In the genomic region with DNA sequence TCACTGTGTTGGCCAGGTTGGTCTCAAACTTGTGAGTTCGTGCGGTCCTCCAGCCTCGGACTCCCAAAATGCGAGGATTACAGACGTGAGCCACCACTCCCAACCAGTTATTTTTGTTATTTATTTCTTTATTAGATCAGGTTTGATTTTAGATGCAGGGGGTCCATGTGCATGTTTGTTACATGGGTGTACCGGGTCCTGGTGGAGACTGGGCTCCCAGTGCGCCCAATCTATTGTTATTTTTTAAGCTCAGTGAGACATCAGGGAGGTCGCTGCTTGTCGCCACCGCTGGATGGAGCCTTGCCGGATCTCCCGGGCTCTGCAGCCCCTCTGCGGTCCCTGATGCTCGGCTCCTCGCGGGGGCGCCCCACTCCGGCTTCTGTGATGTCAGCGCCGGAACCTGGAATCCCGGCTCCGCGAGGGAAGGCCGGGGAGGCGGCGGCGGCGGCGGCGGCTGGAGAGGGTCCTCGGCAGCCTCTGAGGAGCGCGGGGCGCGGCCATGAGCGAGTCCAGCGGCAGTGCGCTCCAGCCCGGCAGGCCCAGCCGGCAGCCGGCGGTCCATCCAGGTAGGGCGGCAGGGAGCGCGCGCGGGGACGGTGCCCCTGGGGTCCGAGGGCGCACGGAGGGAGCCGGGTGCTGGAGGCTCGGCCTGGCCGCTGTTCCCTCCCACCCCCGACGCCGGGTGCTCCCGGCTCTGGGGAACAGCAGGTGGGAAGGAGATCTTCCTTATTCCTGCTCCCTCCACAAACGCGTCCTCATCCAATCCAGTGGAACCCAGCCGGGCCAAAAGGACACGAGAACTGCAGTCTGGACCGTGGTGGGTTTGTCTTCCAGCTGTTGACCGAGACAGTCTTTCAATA, we compare ENCODE assay signal across 1 cellular context.
A peak's percentile ranks its signal among the peaks of the same experiment; 100 is the strongest.
TF ChIP-seq lines count a peak whose summit lies in the region.

Gene TMC7 (plus strand): TSS at position 370 of the 860 bp plus-strand sequence. CDS start 130 bp downstream, at position 500.

TF ChIP-seq in HepG2, 621 proteins besides CTCF, POLR2A, EP300 and RAD21 (continued from another document and continues in another):
- TF ChIP-seq ZBTB14 (CRISPR knock-in tag; IDR thresholded peaks at IDR 0.05): no peak; the same call in 1 of the 2 replicates
- peak; percentile 92 for TF ChIP-seq ZSCAN29 (CRISPR knock-in tag; conservative IDR thresholded peaks at IDR 0.05)
- TF ChIP-seq ZC3H13 (CRISPR knock-in tag; IDR thresholded peaks at IDR 0.05): no peak
- TF ChIP-seq PHF5A (CRISPR knock-in tag; IDR thresholded peaks at IDR 0.05; ENCODE audit: low read depth, unreplicated experiment): peak; percentile 89
- no peak for TF ChIP-seq KDM1A (CRISPR knock-in tag; IDR thresholded peaks at IDR 0.05)
- TF ChIP-seq RARA (CRISPR knock-in tag; IDR thresholded peaks at IDR 0.05): peak; percentile 55
- no peak for TF ChIP-seq SIX4 (CRISPR knock-in tag; IDR thresholded peaks at IDR 0.05)
- TF ChIP-seq MED8 (CRISPR knock-in tag; IDR thresholded peaks at IDR 0.05; ENCODE audit: insufficient replicate concordance): peak; percentile 17
- TF ChIP-seq ZNF841 (CRISPR knock-in tag; IDR thresholded peaks at IDR 0.05; ENCODE audit: borderline replicate concordance): no peak
- TF ChIP-seq RAD51 (IDR thresholded peaks at IDR 0.05; ENCODE audit: borderline replicate concordance): no peak
- 0 out of 2 replicates have a peak, but pooled peaks have one; percentile 27 for TF ChIP-seq ZNF160 (CRISPR knock-in tag; IDR thresholded peaks at IDR 0.05)
- no peak for TF ChIP-seq ZFYVE20 (CRISPR knock-in tag; IDR thresholded peaks at IDR 0.05; ENCODE audit: borderline replicate concordance, low read depth)
- TF ChIP-seq SMAD3 (CRISPR knock-in tag; IDR thresholded peaks at IDR 0.05): peak; percentile 83
- TF ChIP-seq ZNF777 (CRISPR knock-in tag; IDR thresholded peaks at IDR 0.05): peak; percentile 93
- TF ChIP-seq TFE3 (CRISPR knock-in tag; IDR thresholded peaks at IDR 0.05): peak; percentile 33
- TF ChIP-seq ZNF20 (CRISPR knock-in tag; IDR thresholded peaks at IDR 0.05): no peak
- no peak for TF ChIP-seq MZF1 (CRISPR knock-in tag; IDR thresholded peaks at IDR 0.05; ENCODE audit: borderline replicate concordance)
- TF ChIP-seq AKAP8 (CRISPR knock-in tag; IDR thresholded peaks at IDR 0.05): peak; percentile 88
- TF ChIP-seq, protein P1, sequence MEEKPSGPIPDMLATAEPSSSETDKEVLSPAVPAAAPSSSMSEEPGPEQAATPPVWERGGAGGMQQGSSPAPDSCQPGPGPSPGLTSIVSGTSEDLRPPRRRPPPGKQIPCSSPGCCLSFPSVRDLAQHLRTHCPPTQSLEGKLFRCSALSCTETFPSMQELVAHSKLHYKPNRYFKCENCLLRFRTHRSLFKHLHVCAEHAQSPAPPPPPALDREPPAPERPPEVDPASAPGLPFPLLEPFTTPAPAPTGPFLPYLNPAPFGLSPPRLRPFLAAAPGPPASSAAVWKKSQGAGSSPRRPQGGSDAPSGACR (CRISPR knock-in tag; IDR thresholded peaks at IDR 0.05): peak; percentile 45; the same call in 1 of the 2 replicates
- TF ChIP-seq ZNF530 (CRISPR knock-in tag; IDR thresholded peaks at IDR 0.05; ENCODE audit: low read depth): no peak
- no peak; the same call in 1 of the 2 replicates for TF ChIP-seq ZNF772 (CRISPR knock-in tag; IDR thresholded peaks at IDR 0.05)
- no peak for TF ChIP-seq ZFP37 (CRISPR knock-in tag; IDR thresholded peaks at IDR 0.05; ENCODE audit: borderline replicate concordance)
- TF ChIP-seq ZNF331 (CRISPR knock-in tag; IDR thresholded peaks at IDR 0.05): peak; percentile 90
- no peak for TF ChIP-seq MBD4 (IDR thresholded peaks at IDR 0.05; ENCODE audit: borderline replicate concordance, low read length)
- no peak for TF ChIP-seq ZNF674 (CRISPR knock-in tag; IDR thresholded peaks at IDR 0.05; ENCODE audit: low read depth)
- TF ChIP-seq NR2C2 (CRISPR knock-in tag; IDR thresholded peaks at IDR 0.05; ENCODE audit: borderline replicate concordance): peak; percentile 56; the same call in 1 of the 2 replicates
- TF ChIP-seq EEA1 (CRISPR knock-in tag; IDR thresholded peaks at IDR 0.05; ENCODE audit: borderline replicate concordance): peak; percentile 88; the same call in 1 of the 2 replicates
- TF ChIP-seq ZNF24 (IDR thresholded peaks at IDR 0.05): peak; percentile 26; the same call in 1 of the 2 replicates
- TF ChIP-seq ZNF317 (CRISPR knock-in tag; IDR thresholded peaks at IDR 0.05): peak; percentile 76
- peak; percentile 93 for TF ChIP-seq ETV5 (CRISPR knock-in tag; IDR thresholded peaks at IDR 0.05; ENCODE audit: borderline replicate concordance)
- TF ChIP-seq ELF1 (CRISPR knock-in tag; IDR thresholded peaks at IDR 0.05): peak; percentile 74
- TF ChIP-seq NFYB (CRISPR knock-in tag; IDR thresholded peaks at IDR 0.05): no peak; the same call in 1 of the 2 replicates
- peak; percentile 92 for TF ChIP-seq SPEN (CRISPR knock-in tag; IDR thresholded peaks at IDR 0.05; ENCODE audit: low read depth)
- no peak for TF ChIP-seq ZNF251 (CRISPR knock-in tag; IDR thresholded peaks at IDR 0.05)
- TF ChIP-seq MTF2 (CRISPR knock-in tag; IDR thresholded peaks at IDR 0.05; ENCODE audit: borderline replicate concordance): peak; percentile 89; the same call in 1 of the 2 replicates
- peak; percentile 76 for TF ChIP-seq BCL6 (CRISPR knock-in tag; IDR thresholded peaks at IDR 0.05)
- no peak for TF ChIP-seq DMTF1 (CRISPR knock-in tag; IDR thresholded peaks at IDR 0.05)
- TF ChIP-seq SIN3A (IDR thresholded peaks at IDR 0.05; ENCODE audit: borderline replicate concordance, low read depth, low read length): peak; percentile 58; the same call in 1 of the 2 replicates
- TF ChIP-seq HMGA1 (CRISPR knock-in tag; conservative IDR thresholded peaks at IDR 0.05): no peak
- TF ChIP-seq PTBP1 (IDR thresholded peaks at IDR 0.05; ENCODE audit: low read depth, low read length, poor library complexity, severe bottlenecking): peak; percentile 25
- peak; percentile 82; the same call in 1 of the 2 replicates for TF ChIP-seq ZFP36L2 (CRISPR knock-in tag; IDR thresholded peaks at IDR 0.05)
- no peak for TF ChIP-seq CBX2 (IDR thresholded peaks at IDR 0.05; ENCODE audit: low read depth, low read length)
- TF ChIP-seq CBX2 (CRISPR knock-in tag; IDR thresholded peaks at IDR 0.05; ENCODE audit: low read depth): peak; percentile 76; the same call in 1 of the 2 replicates
- no peak for TF ChIP-seq ZNF432 (CRISPR knock-in tag; IDR thresholded peaks at IDR 0.05; ENCODE audit: borderline replicate concordance)
- TF ChIP-seq ZNF446 (CRISPR knock-in tag; IDR thresholded peaks at IDR 0.05): 0 out of 2 replicates have a peak, but pooled peaks have one; percentile 78
- peak; percentile 56; the same call in 1 of the 2 replicates for TF ChIP-seq MATR3 (CRISPR knock-in tag; IDR thresholded peaks at IDR 0.05)
- no peak; the same call in 1 of the 2 replicates for TF ChIP-seq ZNF550 (CRISPR knock-in tag; IDR thresholded peaks at IDR 0.05; ENCODE audit: borderline replicate concordance)
- peak; percentile 90 for TF ChIP-seq KAT8 (CRISPR knock-in tag; IDR thresholded peaks at IDR 0.05)
- peak; percentile 50; the same call in 1 of the 2 replicates for TF ChIP-seq ZBTB25 (CRISPR knock-in tag; IDR thresholded peaks at IDR 0.05)
- TF ChIP-seq, protein P2, sequence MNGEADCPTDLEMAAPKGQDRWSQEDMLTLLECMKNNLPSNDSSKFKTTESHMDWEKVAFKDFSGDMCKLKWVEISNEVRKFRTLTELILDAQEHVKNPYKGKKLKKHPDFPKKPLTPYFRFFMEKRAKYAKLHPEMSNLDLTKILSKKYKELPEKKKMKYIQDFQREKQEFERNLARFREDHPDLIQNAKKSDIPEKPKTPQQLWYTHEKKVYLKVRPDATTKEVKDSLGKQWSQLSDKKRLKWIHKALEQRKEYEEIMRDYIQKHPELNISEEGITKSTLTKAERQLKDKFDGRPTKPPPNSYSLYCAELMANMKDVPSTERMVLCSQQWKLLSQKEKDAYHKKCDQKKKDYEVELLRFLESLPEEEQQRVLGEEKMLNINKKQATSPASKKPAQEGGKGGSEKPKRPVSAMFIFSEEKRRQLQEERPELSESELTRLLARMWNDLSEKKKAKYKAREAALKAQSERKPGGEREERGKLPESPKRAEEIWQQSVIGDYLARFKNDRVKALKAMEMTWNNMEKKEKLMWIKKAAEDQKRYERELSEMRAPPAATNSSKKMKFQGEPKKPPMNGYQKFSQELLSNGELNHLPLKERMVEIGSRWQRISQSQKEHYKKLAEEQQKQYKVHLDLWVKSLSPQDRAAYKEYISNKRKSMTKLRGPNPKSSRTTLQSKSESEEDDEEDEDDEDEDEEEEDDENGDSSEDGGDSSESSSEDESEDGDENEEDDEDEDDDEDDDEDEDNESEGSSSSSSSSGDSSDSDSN (CRISPR knock-in tag; IDR thresholded peaks at IDR 0.05): peak; percentile 99
- TF ChIP-seq ZBTB46 (CRISPR knock-in tag; IDR thresholded peaks at IDR 0.05; ENCODE audit: borderline replicate concordance): peak; percentile 77; the same call in 1 of the 2 replicates
- TF ChIP-seq RBAK (CRISPR knock-in tag; IDR thresholded peaks at IDR 0.05): peak; percentile 8
- TF ChIP-seq REPIN1 (CRISPR knock-in tag; IDR thresholded peaks at IDR 0.05; ENCODE audit: borderline replicate concordance, low read depth): peak; percentile 98
- peak; percentile 87 for TF ChIP-seq ZNF547 (CRISPR knock-in tag; IDR thresholded peaks at IDR 0.05)
- TF ChIP-seq KAT2B (IDR thresholded peaks at IDR 0.05; ENCODE audit: borderline replicate concordance, low read depth, low read length): no peak
- peak; percentile 92 for TF ChIP-seq ZNF713 (CRISPR knock-in tag; IDR thresholded peaks at IDR 0.05)
- TF ChIP-seq RORA (CRISPR knock-in tag; IDR thresholded peaks at IDR 0.05): no peak
- TF ChIP-seq ZNF589 (CRISPR knock-in tag; conservative IDR thresholded peaks at IDR 0.05): no peak
- peak; percentile 91; the same call in 1 of the 2 replicates for TF ChIP-seq ZNF614 (CRISPR knock-in tag; IDR thresholded peaks at IDR 0.05; ENCODE audit: borderline replicate concordance)
- TF ChIP-seq CBX1 (IDR thresholded peaks at IDR 0.05; ENCODE audit: low read depth): no peak
- TF ChIP-seq MIER3 (CRISPR knock-in tag; IDR thresholded peaks at IDR 0.05; ENCODE audit: borderline replicate concordance): peak; percentile 91; the same call in 1 of the 2 replicates
- no peak for TF ChIP-seq IKZF1 (IDR thresholded peaks at IDR 0.05)
- no peak for TF ChIP-seq SNRNP70 (IDR thresholded peaks at IDR 0.05; ENCODE audit: low read depth, low read length)
- TF ChIP-seq ZBTB1 (CRISPR knock-in tag; IDR thresholded peaks at IDR 0.05; ENCODE audit: borderline replicate concordance): no peak
- TF ChIP-seq PHF21A (CRISPR knock-in tag; IDR thresholded peaks at IDR 0.05): peak; percentile 59; the same call in 1 of the 2 replicates
